ENCODE assay signal across 8 cellular contexts in genomic region chr9:129641751-129642585, GRCh38. TPM values are rescaled to one million over a fixed set of nuclear protein-coding genes. Genes with fewer than 3 reads are reported as not detected.
DNase-seq lines count a peak whose midpoint lies in the region; ATAC-seq and TF ChIP-seq lines count a peak whose summit lies in the region.

Gene ASB6, minus strand, starts transcription at chr9:129642151. Its CDS starts 152 bp downstream, at chr9:129641999.

- DNase-seq in DMS 273 treated with DMSO at 0.1 percent for 48 hours (lab: John Stamatoyannopoulos, UW): peak; percentile 72
- peak; percentile 98 for DNase-seq in OCI-M1 (lab: John Stamatoyannopoulos, UW)
- peak; percentile 91 for DNase-seq in activated T-cell treated with anti-CD3 and anti-CD28 coated beads for 4 hours
- DNase-seq in epithelial cell of proximal tubule (ENCODE audit: low read depth): no peak
- DNase-seq in stimulated activated CD8-positive, alpha-beta memory T cell treated with anti-CD3 and anti-CD28 coated beads, Interleukin-4, amount 100 ng/mL, for 48 hours: peak; percentile 100

- H3K4me1 ChIP-seq in HUES64 (ENCODE audit: insufficient read depth, low read length) (peaks cover 2% of the 10 kb centered on the region; the same call in 1 of the 2 replicates), mucosa of rectum (ENCODE audit: control insufficient read depth in 2 of 2, insufficient read depth in 2 of 2, low read length in 2 of 2) (peaks cover 17 to 18% of the 10 kb centered on the region in 2 donors)

- ATAC-seq in GM21423 (IDR thresholded peaks at IDR 0.05; ENCODE audit: unreplicated experiment): peak; percentile 93

- H3K36me3 ChIP-seq in HUES64 (ENCODE audit: insufficient read depth, low read length) (peaks cover 25% of the 10 kb centered on the region), mucosa of rectum (ENCODE audit: control insufficient read depth in 2 of 2, insufficient read depth in 2 of 2, low read length in 2 of 2) (peaks cover 22% of the 10 kb centered on the region in 2 donors)

- peak; percentile 78 for TF ChIP-seq CTCF in epithelial cell of proximal tubule (conservative IDR thresholded peaks at IDR 0.05; ENCODE audit: low read depth, low read length)

- H3K9me3 ChIP-seq in HUES64 (ENCODE audit: insufficient read depth, low read depth, low read length) (no peaks in the 10 kb centered on the region), mucosa of rectum (ENCODE audit: control insufficient read depth in 2 of 2, low read length in 2 of 2) (no peaks in the 10 kb centered on the region)

- WGBS in HUES64: under 1% methylated on average over 93 of the region's 93 CpGs

- H3K9ac ChIP-seq in HUES64 (ENCODE audit: low read depth, low read length) (peak within 1 kb of the TSS; percentile 80), mucosa of rectum (ENCODE audit: low read depth in 1 of 2, low read length in 2 of 2) (peak within 1 kb of the TSS; percentile 86 to 87)

- H3K27me3 ChIP-seq in HUES64 (ENCODE audit: insufficient read depth, low read length): no peaks in the 10 kb centered on the region
- H3K27me3 ChIP-seq in mucosa of rectum (ENCODE audit: control insufficient read depth in 2 of 2, insufficient read depth in 2 of 2, low read length in 2 of 2): no peaks in the 10 kb centered on the region

- H3K4me3 ChIP-seq in HUES64 (ENCODE audit: low read length): peak within 1 kb of the TSS; percentile 95
- H3K4me3 ChIP-seq in epithelial cell of proximal tubule (ENCODE audit: low read depth, low read length): peak within 1 kb of the TSS; percentile 98
- H3K4me3 ChIP-seq in mucosa of rectum (ENCODE audit: low read length in 2 of 2): peak within 1 kb of the TSS; percentile 87 to 91

- peak within 1 kb of the TSS; percentile 52 for H3K27ac ChIP-seq in HUES64 (ENCODE audit: low read depth, low read length)
- H3K27ac ChIP-seq in mucosa of rectum (ENCODE audit: low read depth in 2 of 2, low read length in 2 of 2): peak within 1 kb of the TSS; percentile 77 to 82

RNA-seq across cellular contexts. Expression of gene ASB6, which starts in this region (rescaled TPM):
- 13.2 TPM for polyA plus RNA-seq in HUES64 (2013, experiment 1 of 2)
- polyA plus RNA-seq in HUES64 (2013, experiment 2 of 2): 12.9 TPM
- total RNA-seq in epithelial cell of proximal tubule: 22.3 and 29.2 TPM in 2 replicates
